Comparison of ENCODE assay signal across 17 cellular contexts in genomic region chr7:91883676-91884362, GRCh38. TPM values are rescaled to one million over a fixed set of nuclear protein-coding genes. Genes with fewer than 3 reads are reported as not detected.
DNase-seq lines count a peak whose midpoint lies in the region; ATAC-seq and TF ChIP-seq lines count a peak whose summit lies in the region.
"Had no signal": no experiment of that assay in that cellular context is flagged by ENCODE, and none has a peak within 500 bp of the region (broad histone marks: within the 10 kb centered on the region; RNA-seq: fewer than 3 reads in every experiment).

No MANE protein-coding gene starts in this region.

- CTCF ChIA-PET in SK-N-SH (lab: Yijun Ruan, JAX) (no interaction called here), Calu3 (lab: Charles Lee) (no interaction called here)

- TF ChIP-seq RAD21 in SK-N-SH (IDR thresholded peaks at IDR 0.05; ENCODE audit: low read length): no peak

- H3F3A ChIP-seq in Loucy (ENCODE audit: low read depth): no peaks in the 10 kb centered on the region
- H3F3A ChIP-seq in SK-N-SH (replicated peaks; ENCODE audit: insufficient read depth): no peaks in the 10 kb centered on the region

- H3K79me2 ChIP-seq in DND-41 (ENCODE audit: insufficient read depth, low read length) (no peaks in the 10 kb centered on the region), Loucy (ENCODE audit: insufficient read depth, low read length) (peaks cover 14% of the 10 kb centered on the region), SK-N-SH (ENCODE audit: insufficient read depth) (peaks cover 17% of the 10 kb centered on the region)

- BruUV-seq in Calu3 (replicated peaks; lab: Mats Ljungman, UMichigan): no TSS peak

- POLR2A ChIA-PET in SK-N-SH (lab: Yijun Ruan, JAX): no interaction called here

- H3K4me1 ChIP-seq in DND-41 (ENCODE audit: insufficient read depth, low read length): peaks cover 7% of the 10 kb centered on the region; the same call in 1 of the 2 replicates
- no peaks in the 10 kb centered on the region for H3K4me1 ChIP-seq in Loucy (ENCODE audit: insufficient read depth, low read length, poor library complexity, severe bottlenecking)
- peaks cover 7 to 9% of the 10 kb centered on the region in 2 experiments for H3K4me1 ChIP-seq in SK-N-SH (ENCODE audit: control insufficient read depth in 1 of 2, insufficient read depth in 2 of 2, low read depth in 1 of 2, low read length in 1 of 2)

- H3K9ac ChIP-seq in DND-41 (ENCODE audit: low read depth, low read length) (no peak overlapping the region), Loucy (ENCODE audit: low read depth, low read length, poor library complexity, severe bottlenecking) (no peak overlapping the region), SK-N-SH (no peak overlapping the region)

- intact Hi-C loops in Calu3 (cut with micrococcal nuclease; ENCODE audit: unreplicated experiment): loop anchor here (10.0 kb wide), 1 partner anchor 161 kb away; no protein-coding TSS in a partner anchor

- in situ Hi-C loops in G401 (cut with HindIII; ENCODE audit: low sequenced_read_pairs): no loop called here

- H3K4me1 Mint-ChIP-seq in nephron (peaks cover 31% of the 10 kb centered on the region), Calu3 (ENCODE audit: low read depth, unreplicated experiment) (peaks cover 7% of the 10 kb centered on the region)

- WGBS in SK-N-SH (ENCODE audit: low lambda C conversion rate): 81% methylated on average over 1 of the region's 1 CpG

- peak overlapping the region; percentile 9 to 84 (median 68) for H3K4me3 Mint-ChIP-seq in nephron
- H3K4me3 Mint-ChIP-seq in Calu3 (ENCODE audit: low read depth, unreplicated experiment): no peak overlapping the region
- H3K4me3 Mint-ChIP-seq: CD8-positive, alpha-beta memory T cell had no signal

- H3K9me3 ChIP-seq in DND-41 (ENCODE audit: insufficient read depth, low read length, severe bottlenecking) (peaks cover 7% of the 10 kb centered on the region), Loucy (ENCODE audit: insufficient read depth, low read depth, low read length) (no peaks in the 10 kb centered on the region), SK-N-SH (no peaks in the 10 kb centered on the region)

- no peaks in the 10 kb centered on the region for H4K20me1 ChIP-seq in DND-41 (ENCODE audit: insufficient read depth, low read length)
- H4K20me1 ChIP-seq in Loucy (ENCODE audit: insufficient read depth, low read length, poor library complexity, severe bottlenecking): no peaks in the 10 kb centered on the region
- no peaks in the 10 kb centered on the region for H4K20me1 ChIP-seq in SK-N-SH (ENCODE audit: insufficient read depth)

- H3K27me3 Mint-ChIP-seq in nephron (ENCODE audit: low read depth) (no peaks in the 10 kb centered on the region), Calu3 (ENCODE audit: unreplicated experiment) (no peaks in the 10 kb centered on the region)
- H3K27me3 Mint-ChIP-seq: CD8-positive, alpha-beta memory T cell had no signal

- H2AFZ ChIP-seq in DND-41 (ENCODE audit: low read depth, low read length): no peak overlapping the region
- peak overlapping the region; percentile 6; the same call in 1 of the 2 replicates for H2AFZ ChIP-seq in Loucy (ENCODE audit: low read length)
- peak overlapping the region; percentile 32 for H2AFZ ChIP-seq in SK-N-SH (ENCODE audit: low read depth)

- H3K4me2 ChIP-seq in DND-41 (ENCODE audit: insufficient read depth, low read length) (no peak overlapping the region), Loucy (ENCODE audit: low read depth, low read length, poor library complexity, severe bottlenecking) (no peak overlapping the region), SK-N-SH (no peak overlapping the region)

- no peak overlapping the region for H3K27ac ChIP-seq in DND-41 (ENCODE audit: low read length)
- H3K27ac ChIP-seq in SK-N-SH (ENCODE audit: low read depth in 2 of 2, low read length in 1 of 2): no peak overlapping the region
- H3K27ac ChIP-seq: epithelial cell of prostate had no signal

- H3K36me3 Mint-ChIP-seq in nephron (ENCODE audit: low read depth): no peaks in the 10 kb centered on the region
- H3K36me3 Mint-ChIP-seq in Calu3 (ENCODE audit: insufficient read depth, unreplicated experiment): peaks cover 18% of the 10 kb centered on the region

- H3K9me3 Mint-ChIP-seq in nephron (peaks cover 11% of the 10 kb centered on the region), Calu3 (ENCODE audit: low read depth, unreplicated experiment) (no peaks in the 10 kb centered on the region)

- H3K27ac Mint-ChIP-seq in nephron (peak overlapping the region; percentile 62 to 74 (median 68)), Calu3 (ENCODE audit: unreplicated experiment) (no peak overlapping the region)

- ATAC-seq in DND-41 (ENCODE audit: insufficient read depth, low read depth): peak; percentile 79

- no peak for TF ChIP-seq EP300 in SK-N-SH (IDR thresholded peaks at IDR 0.05; ENCODE audit: borderline replicate concordance in 1 of 2, low read depth in 1 of 2, low read length in 1 of 2)

- no peak for TF ChIP-seq CTCF in DND-41 (IDR thresholded peaks at IDR 0.05; ENCODE audit: borderline replicate concordance, extremely low read depth, low read length, poor library complexity, severe bottlenecking)
- no peak for TF ChIP-seq CTCF in Loucy (conservative IDR thresholded peaks at IDR 0.05; ENCODE audit: low read length)
- TF ChIP-seq CTCF in SK-N-SH (IDR thresholded peaks at IDR 0.05): no peak
- no peak for TF ChIP-seq CTCF in nephron (IDR thresholded peaks at IDR 0.05; ENCODE audit: unreplicated experiment in 3 of 3)
- no peak for TF ChIP-seq CTCF in Calu3 (IDR thresholded peaks at IDR 0.05; ENCODE audit: unreplicated experiment)

- H3K4me3 ChIP-seq in DND-41 (ENCODE audit: low read depth in 1 of 2, low read length in 2 of 2): no peak overlapping the region
- no peak overlapping the region for H3K4me3 ChIP-seq in Loucy (ENCODE audit: low read length, poor library complexity, severe bottlenecking)
- H3K4me3 ChIP-seq in SK-N-SH (ENCODE audit: low read depth in 2 of 2, low read length in 1 of 2): no peak overlapping the region

- H3K9me2 ChIP-seq in Loucy (replicated peaks; ENCODE audit: low read depth, low read length): no peaks in the 10 kb centered on the region
- H3K9me2 ChIP-seq in SK-N-SH: no peaks in the 10 kb centered on the region

- H3K36me3 ChIP-seq in DND-41 (ENCODE audit: insufficient read depth, low read length) (no peaks in the 10 kb centered on the region), Loucy (ENCODE audit: insufficient read depth, low read length) (no peaks in the 10 kb centered on the region), SK-N-SH (replicated peaks in 1 of 2; ENCODE audit: control insufficient read depth in 1 of 2, insufficient read depth in 2 of 2, low read length in 1 of 2) (peaks cover 0 to under 1% of the 10 kb centered on the region in 2 experiments)

- H3K27me3 ChIP-seq in DND-41 (ENCODE audit: insufficient read depth, low read length, poor library complexity): no peaks in the 10 kb centered on the region
- no peaks in the 10 kb centered on the region for H3K27me3 ChIP-seq in Loucy (ENCODE audit: insufficient read depth, low read length, poor library complexity, severe bottlenecking)
- H3K27me3 ChIP-seq in SK-N-SH (ENCODE audit: insufficient read depth): no peaks in the 10 kb centered on the region

- DNase-seq in DND-41: peak; percentile 16
- no peak for DNase-seq in SK-N-SH
- DNase-seq in effector CD4-positive, alpha-beta T cell: no peak
- no peak for DNase-seq in G401 (ENCODE audit: low spot score)
- DNase-seq in ureter (ENCODE audit: low spot score): no peak
- no peak for DNase-seq in Calu3
- DNase-seq: caudate nucleus; CD8-positive, alpha-beta memory T cell; KG1; midbrain; NCI-H1105; retina; RPMI8226; stimulated activated CD4-positive, alpha-beta T cell treated with anti-CD3 and anti-CD28 coated beads, Interleukin-12 subunit alpha, Interleukin-12 subunit beta, amount 100 ng/mL, for 4 hours had no signal

TF ChIP-seq in SK-N-SH, 30 proteins besides CTCF, POLR2A, EP300 and RAD21:
- no peak for TF ChIP-seq PBX3 (IDR thresholded peaks at IDR 0.05)
- no peak for TF ChIP-seq ELF1 (IDR thresholded peaks at IDR 0.05)
- TF ChIP-seq GATA2 (CRISPR knock-in tag; IDR thresholded peaks at IDR 0.05): 0 out of 2 replicates have a peak, but pooled peaks have one; percentile 14
- TF ChIP-seq USF2 (IDR thresholded peaks at IDR 0.05; ENCODE audit: borderline replicate concordance, low read depth, low read length): no peak
- TF ChIP-seq FOSL2 (IDR thresholded peaks at IDR 0.05; ENCODE audit: borderline replicate concordance, low read depth): no peak

RNA-seq across cellular contexts. Expression of gene MTERF1, which starts 3.3 kb away (rescaled TPM):
- polyA plus RNA-seq in SK-N-SH (2012; rRNA removed): 6.1 and 12.0 TPM in 2 replicates
- 11.2 and 13.9 TPM in 2 replicates for polyA plus RNA-seq in SK-N-SH (2012; cell fraction: cytosol; rRNA removed)
- polyA plus RNA-seq in SK-N-SH (2012; cell fraction: nucleus; rRNA removed): 5.6 and 15.7 TPM in 2 replicates
- 19.1 and 21.1 TPM in 2 replicates for total RNA-seq in G401 (2014; rRNA removed; shearing (Covaris generic))
- total RNA-seq in ureter (20.4 TPM), Calu3 (2022) (11.5 and 15.8 TPM in 2 replicates)

RNA-seq across cellular contexts. Expression of gene AKAP9, which starts 56.8 kb away (rescaled TPM):
- polyA plus RNA-seq in SK-N-SH (2012; rRNA removed): 13.1 and 16.7 TPM in 2 replicates
- polyA plus RNA-seq in SK-N-SH (2012; cell fraction: cytosol; rRNA removed): 12.5 and 14.0 TPM in 2 replicates
- polyA plus RNA-seq in SK-N-SH (2012; cell fraction: nucleus; rRNA removed): 22.2 and 52.9 TPM in 2 replicates
- total RNA-seq in G401 (2014; rRNA removed; shearing (Covaris generic)): 15.4 and 20.4 TPM in 2 replicates
- 88.2 TPM for total RNA-seq in ureter
- total RNA-seq in Calu3 (2022): 28.9 and 33.4 TPM in 2 replicates
